ENCODE assay signal across 13 cellular contexts in genomic region chr20:51423810-51424209, GRCh38.
DNase-seq lines count a peak whose midpoint lies in the region; ATAC-seq and TF ChIP-seq lines count a peak whose summit lies in the region.
"Had no signal": no experiment of that assay in that cellular context is flagged by ENCODE, and none has a peak within 500 bp of the region (broad histone marks: within the 10 kb centered on the region; RNA-seq: fewer than 3 reads in every experiment).

No MANE protein-coding gene starts in this region.

- H3K79me2 ChIP-seq in PC-3 (ENCODE audit: low read length) = no peaks in the 10 kb centered on the region

- H3K4me3 ChIP-seq in iPS DF 6.9 (ENCODE audit: low read length) (no peak overlapping the region), PC-3 (ENCODE audit: low read length) (no peak overlapping the region)
- H3K4me3 ChIP-seq: uterus had no signal

- no peaks in the 10 kb centered on the region for H3K27me3 Mint-ChIP-seq in activated T-cell treated with anti-CD3 and anti-CD28 coated beads, Interleukin-2, amount 50 U/mL, for 4 hours (ENCODE audit: low read depth)
- no peaks in the 10 kb centered on the region for H3K27me3 Mint-ChIP-seq in activated CD4-positive, alpha-beta memory T cell treated with anti-CD3 and anti-CD28 coated beads for 36 hours
- no peaks in the 10 kb centered on the region for H3K27me3 Mint-ChIP-seq in stimulated activated naive B cell treated with anti-CD40 and anti-IgM and Interleukin-4, amounts not matched to agents 10 μg/mL and 1 μg/mL and 100 μg/mL, for 72 hours

- no peak overlapping the region for H2AFZ ChIP-seq in PC-3 (ENCODE audit: low read length)

- no peaks in the 10 kb centered on the region for H3K36me3 ChIP-seq in iPS DF 6.9 (ENCODE audit: control insufficient read depth, insufficient read depth, low read length)
- H3K36me3 ChIP-seq in PC-3 (ENCODE audit: low read depth, low read length) = no peaks in the 10 kb centered on the region
- H3K36me3 ChIP-seq: uterus had no signal

- no peak for ATAC-seq in activated T-cell treated with anti-CD3 and anti-CD28 coated beads, Interleukin-2, amount 50 U/mL, for 4 hours
- ATAC-seq in stimulated activated naive B cell treated with anti-CD40 and anti-IgM and Interleukin-4, amounts not matched to agents 10 μg/mL and 1 μg/mL and 100 μg/mL, for 72 hours (replicated peaks) = no peak
- ATAC-seq in PC-3 = no peak

- H3K36me3 Mint-ChIP-seq in activated T-cell treated with anti-CD3 and anti-CD28 coated beads, Interleukin-2, amount 50 U/mL, for 4 hours (ENCODE audit: insufficient read depth) = peaks cover 35% of the 10 kb centered on the region
- H3K36me3 Mint-ChIP-seq in activated CD4-positive, alpha-beta memory T cell treated with anti-CD3 and anti-CD28 coated beads for 36 hours = peaks cover 58% of the 10 kb centered on the region
- H3K36me3 Mint-ChIP-seq in stimulated activated naive B cell treated with anti-CD40 and anti-IgM and Interleukin-4, amounts not matched to agents 10 μg/mL and 1 μg/mL and 100 μg/mL, for 72 hours = peaks cover 48 to 77% of the 10 kb centered on the region in 2 donors

- intact Hi-C loops in activated CD4-positive, alpha-beta memory T cell treated with anti-CD3 and anti-CD28 coated beads for 36 hours (cut with micrococcal nuclease) = loop anchor here (1.0 to 5.0 kb wide), 10 partner anchors 10 to 183 kb away; no protein-coding TSS in a partner anchor
- intact Hi-C loops in PC-3 (cut with micrococcal nuclease) = no loop called here

- no TSS peak for BruUV-seq in PC-3 (replicated peaks; lab: Mats Ljungman, UMichigan)

- H3K4me1 ChIP-seq in iPS DF 6.9 (ENCODE audit: control insufficient read depth, insufficient read depth, low read length) = peaks cover 13% of the 10 kb centered on the region
- peaks cover 12% of the 10 kb centered on the region for H3K4me1 ChIP-seq in PC-3 (ENCODE audit: insufficient read depth, low read length)
- H3K4me1 ChIP-seq: uterus had no signal

- no peaks in the 10 kb centered on the region for H3K9me3 ChIP-seq in iPS DF 6.9 (ENCODE audit: control insufficient read depth, insufficient read depth, low read length)
- H3K9me3 ChIP-seq in PC-3 (ENCODE audit: low read length) = no peaks in the 10 kb centered on the region
- H3K9me3 ChIP-seq: uterus had no signal

- no peaks in the 10 kb centered on the region for H4K20me1 ChIP-seq in PC-3 (ENCODE audit: low read length)

- H3K9ac ChIP-seq in PC-3 (ENCODE audit: low read length) = no peak overlapping the region

- no CpG with 5 or more reads among the region's 7 CpGs for WGBS in iPS DF 6.9 (ENCODE audit: insufficient coverage, insufficient read length)

- POLR2A ChIA-PET in activated CD4-positive, alpha-beta memory T cell treated with anti-CD3 and anti-CD28 coated beads for 36 hours (lab: Charles Lee) = interaction anchor here (0.6 to 3.8 kb wide), 13 partner anchors 10 to 119 kb away, joined by 3 to 41 read pairs (median 4); partner anchors contain the start of gene NFATC2
- POLR2A ChIA-PET in PC-3 (lab: Charles Lee; ENCODE audit: unreplicated experiment) = no interaction called here

- H3K9me3 Mint-ChIP-seq in activated T-cell treated with anti-CD3 and anti-CD28 coated beads, Interleukin-2, amount 50 U/mL, for 4 hours = no peaks in the 10 kb centered on the region
- H3K9me3 Mint-ChIP-seq in activated CD4-positive, alpha-beta memory T cell treated with anti-CD3 and anti-CD28 coated beads for 36 hours = no peaks in the 10 kb centered on the region
- H3K9me3 Mint-ChIP-seq in stimulated activated naive B cell treated with anti-CD40 and anti-IgM and Interleukin-4, amounts not matched to agents 10 μg/mL and 1 μg/mL and 100 μg/mL, for 72 hours = no peaks in the 10 kb centered on the region

- peak overlapping the region; percentile 47 for H3K4me3 Mint-ChIP-seq in activated T-cell treated with anti-CD3 and anti-CD28 coated beads, Interleukin-2, amount 50 U/mL, for 4 hours
- peak overlapping the region; percentile 33 for H3K4me3 Mint-ChIP-seq in activated CD4-positive, alpha-beta memory T cell treated with anti-CD3 and anti-CD28 coated beads for 36 hours
- peak overlapping the region; percentile 19 to 25 for H3K4me3 Mint-ChIP-seq in stimulated activated naive B cell treated with anti-CD40 and anti-IgM and Interleukin-4, amounts not matched to agents 10 μg/mL and 1 μg/mL and 100 μg/mL, for 72 hours

- TF ChIP-seq CTCF in PC-3 (conservative IDR thresholded peaks at IDR 0.05; ENCODE audit: low read depth, low read length) = no peak

- no peaks in the 10 kb centered on the region for H3F3A ChIP-seq in PC-3 (ENCODE audit: low read length, unreplicated experiment)

- no peak overlapping the region for H3K27ac ChIP-seq in iPS DF 6.9 (ENCODE audit: low read length)
- no peak overlapping the region for H3K27ac ChIP-seq in PC-3 (ENCODE audit: low read length)
- H3K27ac ChIP-seq: uterus had no signal

- H3K4me1 Mint-ChIP-seq in activated T-cell treated with anti-CD3 and anti-CD28 coated beads, Interleukin-2, amount 50 U/mL, for 4 hours (ENCODE audit: low read depth) = peaks cover 77% of the 10 kb centered on the region
- peaks cover 91% of the 10 kb centered on the region for H3K4me1 Mint-ChIP-seq in activated CD4-positive, alpha-beta memory T cell treated with anti-CD3 and anti-CD28 coated beads for 36 hours (ENCODE audit: low read depth)
- peaks cover 39 to 57% of the 10 kb centered on the region in 2 donors for H3K4me1 Mint-ChIP-seq in stimulated activated naive B cell treated with anti-CD40 and anti-IgM and Interleukin-4, amounts not matched to agents 10 μg/mL and 1 μg/mL and 100 μg/mL, for 72 hours

- H3K4me2 ChIP-seq in PC-3 (ENCODE audit: low read length) = no peak overlapping the region

- H3K27ac Mint-ChIP-seq in activated CD4-positive, alpha-beta memory T cell treated with anti-CD3 and anti-CD28 coated beads for 36 hours = peak overlapping the region; percentile 90
- peak overlapping the region; percentile 80 for H3K27ac Mint-ChIP-seq in stimulated activated naive B cell treated with anti-CD40 and anti-IgM and Interleukin-4, amounts not matched to agents 10 μg/mL and 1 μg/mL and 100 μg/mL, for 72 hours

- H3K9me2 ChIP-seq in PC-3 (replicated peaks; ENCODE audit: low read length) = no peaks in the 10 kb centered on the region

- no peak for DNase-seq in activated T-cell treated with anti-CD3 and anti-CD28 coated beads, Interleukin-2, amount 50 U/mL, for 4 hours
- DNase-seq in activated T-cell treated with anti-CD3 and anti-CD28 coated beads, Interleukin-2, amount 50 U/mL, for 48 hours = no peak
- no peak for DNase-seq in activated CD4-positive, alpha-beta memory T cell treated with anti-CD3 and anti-CD28 coated beads for 36 hours
- DNase-seq in iPS DF 6.9 (ENCODE audit: low read depth, low spot score) = peak; percentile 47
- no peak for DNase-seq in stimulated activated naive B cell treated with anti-CD40 and anti-IgM and Interleukin-4, amounts not matched to agents 10 μg/mL and 1 μg/mL and 100 μg/mL, for 72 hours
- no peak for DNase-seq in PC-3
- DNase-seq in D341Med (ENCODE audit: low spot score) = no peak
- DNase-seq in stimulated activated CD4-positive, alpha-beta T cell treated with anti-CD3 and anti-CD28 coated beads, Interleukin-2, amount 100 ng/mL, for 48 hours = no peak
- DNase-seq: activated CD4-positive, CD25-positive, alpha-beta regulatory T cell; midbrain; NCI-H2029; NCI-H82; uterus had no signal

- CTCF ChIA-PET in activated CD4-positive, alpha-beta memory T cell treated with anti-CD3 and anti-CD28 coated beads for 36 hours (lab: Charles Lee) = interaction anchor here (0.7 to 2.7 kb wide), 11 partner anchors 10 to 119 kb away, joined by 3 to 15 read pairs (median 4); partner anchors contain the start of gene NFATC2
- CTCF ChIA-PET in PC-3 (lab: Charles Lee) = interaction anchor here (0.6 to 0.7 kb wide), 2 partner anchors 33 to 430 kb away, joined by 3 to 16 read pairs; no protein-coding TSS in a partner anchor

- H3K27me3 ChIP-seq in iPS DF 6.9 (ENCODE audit: control insufficient read depth, insufficient read depth, low read length) = no peaks in the 10 kb centered on the region
- H3K27me3 ChIP-seq in PC-3 (ENCODE audit: low read length) = no peaks in the 10 kb centered on the region
- H3K27me3 ChIP-seq: uterus had no signal
